In genomic region chr5:172424111-172424490, GRCh38 we compare ENCODE assay signal across 20 cellular contexts. TPM values are rescaled to one million over a fixed set of nuclear protein-coding genes. Genes with fewer than 3 reads are reported as not detected.
DNase-seq lines count a peak whose midpoint lies in the region; TF ChIP-seq lines count a peak whose summit lies in the region.
"Had no signal": no experiment of that assay in that cellular context is flagged by ENCODE, and none has a peak within 500 bp of the region (broad histone marks: within the 10 kb centered on the region; RNA-seq: fewer than 3 reads in every experiment).

No MANE protein-coding gene starts in this region.

- peak overlapping the region; percentile 15 for H3K9ac ChIP-seq in adipocyte (ENCODE audit: low read length)

- H3K9me3 ChIP-seq in adipocyte (ENCODE audit: control insufficient read depth, low read length): no peaks in the 10 kb centered on the region
- no peaks in the 10 kb centered on the region for H3K9me3 ChIP-seq in esophagus muscularis mucosa
- H3K9me3 ChIP-seq in ovary: no peaks in the 10 kb centered on the region
- no peaks in the 10 kb centered on the region for H3K9me3 ChIP-seq in testis
- H3K9me3 ChIP-seq: SJSA1 had no signal

- intact Hi-C loops in esophagus muscularis mucosa (cut with DNase I): no loop called here
- intact Hi-C loops in ovary (cut with DNase I): no loop called here
- intact Hi-C loops in testis (cut with DNase I; ENCODE audit: low total_unique reads): no loop called here

- TF ChIP-seq CTCF in esophagus muscularis mucosa (IDR thresholded peaks at IDR 0.05) (no peak), ovary (IDR thresholded peaks at IDR 0.05) (no peak), testis (IDR thresholded peaks at IDR 0.05) (no peak), GM10248 (IDR thresholded peaks at IDR 0.05; ENCODE audit: control extremely low read depth, extremely low read depth, low read depth, missing control alignments) (no peak)

- WGBS in esophagus muscularis mucosa: 90% methylated on average over 3 of the region's 3 CpGs
- 83 to 98% (median 94%) methylated on average over 3 of the region's 3 CpGs for WGBS in ovary, 3 donors
- WGBS in testis, 2 donors: 81 to 82% methylated on average over 3 of the region's 3 CpGs

- H3K36me3 ChIP-seq in adipocyte (ENCODE audit: control insufficient read depth, insufficient read depth, low read length, severe bottlenecking) (peaks cover 15% of the 10 kb centered on the region), esophagus muscularis mucosa (peaks cover 0 to 17% (median 2%) of the 10 kb centered on the region in 4 donors), ovary (no peaks in the 10 kb centered on the region), testis (ENCODE audit: low read depth, missing control alignments) (no peaks in the 10 kb centered on the region)

- CTCF ChIA-PET in GM10248 (lab: Yijun Ruan, JAX): interaction anchor here (0.9 to 1.6 kb wide), 3 partner anchors 11 to 16 kb away, joined by 3 to 5 read pairs (median 4); no protein-coding TSS in a partner anchor

- TF ChIP-seq EP300 in esophagus muscularis mucosa (IDR thresholded peaks at IDR 0.05) (no peak), ovary (IDR thresholded peaks at IDR 0.05) (no peak)

- DNase-seq in adipocyte (ENCODE audit: low read depth): no peak
- DNase-seq in esophagus muscularis mucosa (ENCODE audit: extremely low spot score): no peak
- peak in 1 of 5 donors; percentile 20 for DNase-seq in ovary
- no peak for DNase-seq in testis
- no peak for DNase-seq in NCI-H2107 (lab: John Stamatoyannopoulos, UW)
- DNase-seq in iPS-NIHi11 (ENCODE audit: low spot score): no peak
- no peak for DNase-seq in GM10248 (ENCODE audit: extremely low spot score)
- DNase-seq in NCI-H187 (lab: John Stamatoyannopoulos, UW): no peak
- DNase-seq: activated CD4-positive, alpha-beta T cell treated with anti-CD3 and anti-CD28 coated beads for 48 hours; activated naive CD4-positive, alpha-beta T cell treated with Interleukin-2 at 50 U/mL for 16 hours; activated T-cell treated with anti-CD3 and anti-CD28 coated beads, Interleukin-2, amount 50 U/mL, for 48 hours; amygdala; central memory CD4-positive, alpha-beta T cell; DMS53; immature natural killer cell; NCI-H1694; NCI-H69; posterior cingulate gyrus had no signal

- H3K27ac ChIP-seq in esophagus muscularis mucosa (replicated peaks in 1 of 4): peak overlapping the region; percentile 86 to 92 (median 87)
- H3K27ac ChIP-seq in ovary: peak overlapping the region; percentile 78 to 89
- H3K27ac ChIP-seq in testis: peak overlapping the region; percentile 80 to 87
- H3K27ac ChIP-seq: SJSA1 had no signal

- POLR2A ChIA-PET in GM10248 (lab: Yijun Ruan, JAX): no interaction called here

- H3K4me3 ChIP-seq in adipocyte (ENCODE audit: low read length) (no peak overlapping the region), esophagus muscularis mucosa (no peak overlapping the region), ovary (no peak overlapping the region), testis (no peak overlapping the region)
- H3K4me3 ChIP-seq: K562, SJSA1 had no signal

- H3K27me3 ChIP-seq in adipocyte (replicated peaks; ENCODE audit: control insufficient read depth, insufficient read depth, low read length) (no peaks in the 10 kb centered on the region), esophagus muscularis mucosa (no peaks in the 10 kb centered on the region), ovary (no peaks in the 10 kb centered on the region), testis (no peaks in the 10 kb centered on the region)
- H3K27me3 ChIP-seq: SJSA1 had no signal

- H3K4me1 ChIP-seq in adipocyte (ENCODE audit: control insufficient read depth, insufficient read depth, low read length) (peaks cover 82% of the 10 kb centered on the region), esophagus muscularis mucosa (peaks cover 40 to 100% (median 97%) of the 10 kb centered on the region in 4 donors), ovary (ENCODE audit: insufficient read depth) (peaks cover 34% of the 10 kb centered on the region), testis (peaks cover 73% of the 10 kb centered on the region)

- TF ChIP-seq POLR2A in esophagus muscularis mucosa (IDR thresholded peaks at IDR 0.05; ENCODE audit: low read depth): no peak
- no peak for TF ChIP-seq POLR2A in ovary (IDR thresholded peaks at IDR 0.05)
- TF ChIP-seq POLR2A in testis (IDR thresholded peaks at IDR 0.05): no peak

RNA-seq across cellular contexts. Expression of gene SH3PXD2B, which starts 30.2 kb away (rescaled TPM):
- total RNA-seq in esophagus muscularis mucosa: 10 to 100 TPM; 41.5 to 66.5 (median 49.2) TPM
- total RNA-seq in ovary: 10 to 100 TPM; 13.0 to 71.8 (median 61.1) TPM
- 10 to 100 TPM; 16.6 to 49.9 TPM for polyA plus RNA-seq in ovary
- total RNA-seq in testis: 10 to 100 TPM; 18.3 to 29.4 TPM
- polyA plus RNA-seq in testis (ENCODE audit: insufficient read depth, low read depth, low replicate concordance): 20.2 TPM
- polyA plus RNA-seq: immature natural killer cell had no signal
